17 cellular contexts compared by ENCODE assay signal in genomic region chr1:51541313-51542050, GRCh38. TPM values are rescaled to one million over a fixed set of nuclear protein-coding genes. Genes with fewer than 3 reads are reported as not detected.
DNase-seq lines count a peak whose midpoint lies in the region; ATAC-seq and TF ChIP-seq lines count a peak whose summit lies in the region.
"Had no signal": no experiment of that assay in that cellular context is flagged by ENCODE, and none has a peak within 500 bp of the region (broad histone marks: within the 10 kb centered on the region; RNA-seq: fewer than 3 reads in every experiment).

No MANE protein-coding gene starts in this region.

- no TSS peak for BruUV-seq in Calu3 (replicated peaks; lab: Mats Ljungman, UMichigan)

- intact Hi-C loops in Calu3 (cut with micrococcal nuclease; ENCODE audit: unreplicated experiment) = no loop called here
- intact Hi-C loops in activated CD4-positive, alpha-beta memory T cell treated with anti-CD3 and anti-CD28 coated beads for 36 hours (cut with micrococcal nuclease) = loop anchor here (1.0 to 2.0 kb wide), 2 partner anchors 27 to 36 kb away; no protein-coding TSS in a partner anchor

- H3K4me1 ChIP-seq in foreskin keratinocyte = peaks cover 6% of the 10 kb centered on the region
- H3K4me1 ChIP-seq: BE2C, right atrium auricular region had no signal

- H3K27me3 ChIP-seq in foreskin keratinocyte = no peaks in the 10 kb centered on the region
- H3K27me3 ChIP-seq: BE2C, right atrium auricular region had no signal

- H3K36me3 Mint-ChIP-seq in Calu3 (ENCODE audit: insufficient read depth, unreplicated experiment) (no peaks in the 10 kb centered on the region), HFFc6 (ENCODE audit: low read depth) (no peaks in the 10 kb centered on the region), chondrocyte (ENCODE audit: low read depth) (peaks cover 2% of the 10 kb centered on the region)
- H3K36me3 Mint-ChIP-seq in activated CD4-positive, alpha-beta memory T cell treated with anti-CD3 and anti-CD28 coated beads for 36 hours = no peaks in the 10 kb centered on the region

- H3K27me3 Mint-ChIP-seq in Calu3 (ENCODE audit: unreplicated experiment) (no peaks in the 10 kb centered on the region), HFFc6 (ENCODE audit: insufficient read depth) (peaks cover 2% of the 10 kb centered on the region; the same call in 1 of the 2 replicates), chondrocyte (ENCODE audit: low read depth) (no peaks in the 10 kb centered on the region)
- H3K27me3 Mint-ChIP-seq in activated CD4-positive, alpha-beta memory T cell treated with anti-CD3 and anti-CD28 coated beads for 36 hours = no peaks in the 10 kb centered on the region

- TF ChIP-seq CTCF in Calu3 (IDR thresholded peaks at IDR 0.05; ENCODE audit: unreplicated experiment) = no peak
- TF ChIP-seq CTCF in HFFc6 (IDR thresholded peaks at IDR 0.05) = no peak
- no peak for TF ChIP-seq CTCF in foreskin keratinocyte (conservative IDR thresholded peaks at IDR 0.05)
- no peak for TF ChIP-seq CTCF in chondrocyte (IDR thresholded peaks at IDR 0.05)

- H3K27ac Mint-ChIP-seq in Calu3 (ENCODE audit: unreplicated experiment) (peak overlapping the region; percentile 62), HFFc6 (peak overlapping the region; percentile 13; the same call in 1 of the 2 replicates), chondrocyte (ENCODE audit: unreplicated experiment) (no peak overlapping the region)
- H3K27ac Mint-ChIP-seq in activated CD4-positive, alpha-beta memory T cell treated with anti-CD3 and anti-CD28 coated beads for 36 hours = peak overlapping the region; percentile 9
- H3K27ac Mint-ChIP-seq: nephron had no signal

- peak; percentile 70 for ATAC-seq in foreskin keratinocyte
- ATAC-seq in GM19395 (IDR thresholded peaks at IDR 0.05; ENCODE audit: unreplicated experiment) = no peak
- ATAC-seq: left ventricle myocardium superior had no signal

- H3K9me3 Mint-ChIP-seq in Calu3 (ENCODE audit: low read depth, unreplicated experiment) (peaks cover 10% of the 10 kb centered on the region), HFFc6 (no peaks in the 10 kb centered on the region), chondrocyte (ENCODE audit: low read depth) (no peaks in the 10 kb centered on the region)
- no peaks in the 10 kb centered on the region for H3K9me3 Mint-ChIP-seq in activated CD4-positive, alpha-beta memory T cell treated with anti-CD3 and anti-CD28 coated beads for 36 hours

- H3K4me1 Mint-ChIP-seq in Calu3 (ENCODE audit: low read depth, unreplicated experiment) = peaks cover 21% of the 10 kb centered on the region
- peaks cover 26% of the 10 kb centered on the region for H3K4me1 Mint-ChIP-seq in HFFc6 (ENCODE audit: low read depth)
- peaks cover 28% of the 10 kb centered on the region for H3K4me1 Mint-ChIP-seq in activated CD4-positive, alpha-beta memory T cell treated with anti-CD3 and anti-CD28 coated beads for 36 hours (ENCODE audit: low read depth)
- H3K4me1 Mint-ChIP-seq in chondrocyte (ENCODE audit: low read depth) = no peaks in the 10 kb centered on the region
- H3K4me1 Mint-ChIP-seq: nephron had no signal

- peak overlapping the region; percentile 5 for H3K4me3 Mint-ChIP-seq in Calu3 (ENCODE audit: low read depth, unreplicated experiment)
- H3K4me3 Mint-ChIP-seq in HFFc6 = no peak overlapping the region
- no peak overlapping the region for H3K4me3 Mint-ChIP-seq in activated CD4-positive, alpha-beta memory T cell treated with anti-CD3 and anti-CD28 coated beads for 36 hours
- H3K4me3 Mint-ChIP-seq in chondrocyte (ENCODE audit: unreplicated experiment) = no peak overlapping the region
- H3K4me3 Mint-ChIP-seq: nephron had no signal

- DNase-seq in Calu3 (no peak), HFFc6 (no peak), foreskin keratinocyte (peak in 1 of 2 donors; percentile 54), chondrocyte (ENCODE audit: low spot score) (no peak), DMS114 treated with DMSO at 0.1 percent for 48 hours (lab: John Stamatoyannopoulos, UW; ENCODE audit: unreplicated experiment) (no peak), NOMO-1 (lab: John Stamatoyannopoulos, UW; ENCODE audit: unreplicated experiment in 2 of 2) (no peak)
- DNase-seq in activated CD4-positive, alpha-beta memory T cell treated with anti-CD3 and anti-CD28 coated beads for 36 hours = no peak
- DNase-seq: activated CD4-positive, alpha-beta T cell treated with anti-CD3 and anti-CD28 coated beads for 4 hours; activated gamma-delta T cell treated with Interleukin-2 at 50 U/mL for 16 hours; BE2C; central memory CD4-positive, alpha-beta T cell; hippocampal formation; left ventricle myocardium superior had no signal

- CTCF ChIA-PET in Calu3 (lab: Charles Lee) = interaction anchor here (0.7 to 0.9 kb wide), 2 partner anchors 11 to 81 kb away, joined by 3 read pairs; no protein-coding TSS in a partner anchor
- CTCF ChIA-PET in activated CD4-positive, alpha-beta memory T cell treated with anti-CD3 and anti-CD28 coated beads for 36 hours (lab: Charles Lee) = no interaction called here

- POLR2A ChIA-PET in activated CD4-positive, alpha-beta memory T cell treated with anti-CD3 and anti-CD28 coated beads for 36 hours (lab: Charles Lee) = no interaction called here

- no peak overlapping the region for H3K27ac ChIP-seq in foreskin keratinocyte
- H3K27ac ChIP-seq: HL-60, right atrium auricular region had no signal

RNA-seq across cellular contexts. Expression of gene EPS15, which starts 22.4 kb away (rescaled TPM):
- total RNA-seq in Calu3 (2022) (50.0 and 51.2 TPM in 2 replicates), foreskin keratinocyte (36.2 and 39.2 TPM in 2 replicates), chondrocyte (81.4 to 93.0 TPM (median 82.3 TPM) in 3 replicates)
- total RNA-seq in HFFc6 (2021; fragmentation: NEBNext Ultra II Directional; extraction: Animal tissue kit (Norgen Biotek cat#: 25700)) = 10 to 100 TPM; 45.2 to 55.7 (median 49.6) TPM
- 10 to 100 TPM; 69.5 to 69.6 TPM for total RNA-seq in activated CD4-positive, alpha-beta memory T cell treated with anti-CD3 and anti-CD28 coated beads for 36 hours
- polyA plus RNA-seq in foreskin keratinocyte = 8.6 and 9.1 TPM in 2 replicates
